ENCODE assay signal across 13 cellular contexts in the genomic region with DNA sequence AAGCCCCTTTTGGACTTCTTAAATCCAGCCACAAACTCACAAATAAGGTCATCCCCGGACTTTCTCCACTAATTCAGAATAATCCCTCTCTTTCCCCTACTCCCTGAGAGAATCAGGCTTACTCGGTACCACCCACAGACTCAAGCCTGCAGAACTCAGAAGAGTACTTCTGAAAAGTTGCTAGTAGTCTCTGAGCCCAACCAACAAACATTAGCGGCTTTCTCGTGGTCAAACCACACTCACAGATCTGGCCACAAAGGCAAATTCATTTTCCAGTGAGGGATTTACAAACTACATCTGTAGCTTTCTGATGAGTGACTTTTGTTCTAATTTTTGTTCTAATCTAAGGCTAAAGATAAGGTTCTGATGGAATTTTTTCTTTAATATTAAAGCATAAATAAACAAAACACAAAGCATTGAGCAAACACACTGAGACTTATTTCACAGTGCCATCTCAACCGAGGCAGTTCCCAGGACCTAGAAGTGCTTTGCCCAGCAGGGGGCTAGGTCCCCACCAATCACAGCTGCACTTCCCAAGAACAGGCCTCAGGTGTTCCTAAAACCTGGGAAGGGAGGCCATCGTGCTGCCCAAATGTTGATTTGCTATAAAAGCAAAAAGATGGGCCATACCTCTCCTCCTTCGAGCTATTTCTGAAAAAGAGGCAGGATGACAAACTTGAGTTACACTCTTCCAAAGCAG.
DNase-seq lines count a peak whose midpoint lies in the region; ATAC-seq and TF ChIP-seq lines count a peak whose summit lies in the region.
"Had no signal": no experiment of that assay in that cellular context is flagged by ENCODE, and none has a peak within 500 bp of the region (broad histone marks: within the 10 kb centered on the region; RNA-seq: fewer than 3 reads in every experiment).

No MANE protein-coding gene starts in this region.

- peak; percentile 18 for DNase-seq in ELR (ENCODE audit: low read depth)
- peak; percentile 60 for DNase-seq in H4 (ENCODE audit: low spot score)
- DNase-seq in RPMI7951 (ENCODE audit: low read depth), result peak; percentile 79
- DNase-seq in iPS-NIHi7 (ENCODE audit: extremely low spot score), result peak; percentile 29
- no peak for DNase-seq in NCI-H187 (lab: John Stamatoyannopoulos, UW)
- no peak for DNase-seq in left colon
- no peak for DNase-seq in uterus
- DNase-seq: activated effector memory CD4-positive, alpha-beta T cell treated with Interleukin-2 at 50 U/mL for 16 hours; DMS79; head of caudate nucleus; NCI-H2081 had no signal

- ATAC-seq in left colon, result no peak
- no peak for ATAC-seq in GM19452 (IDR thresholded peaks at IDR 0.05; ENCODE audit: unreplicated experiment)

- no peaks in the 10 kb centered on the region for H3K4me1 ChIP-seq in uterus

- H3K36me3 ChIP-seq in uterus, result no peaks in the 10 kb centered on the region

- TF ChIP-seq CTCF in uterus (IDR thresholded peaks at IDR 0.05), result no peak

- no peak overlapping the region for H3K27ac ChIP-seq in uterus

- intact Hi-C loops in left colon (cut with DNase I, micrococcal nuclease) (no loop called here), uterus (cut with DNase I; ENCODE audit: low total_unique reads) (no loop called here)

- no peak for TF ChIP-seq POLR2A in uterus (IDR thresholded peaks at IDR 0.05)

- H3K27me3 ChIP-seq in uterus, result no peaks in the 10 kb centered on the region

- H3K4me3 ChIP-seq in uterus, result no peak overlapping the region
- H3K4me3 ChIP-seq: coronary artery had no signal

- H3K9me3 ChIP-seq in uterus, result no peaks in the 10 kb centered on the region

Comparison
In these comparisons a context has a peak if more than half of its experiments do, and no peak if none do; other contexts are left out.
1. DNase-seq: peak in ELR (single experiment), H4 (single experiment), RPMI7951 (single experiment) and iPS-NIHi7 (single experiment); none in NCI-H187 (0 of 2), left colon (0 of 2) and uterus (0 of 2).